8 cellular contexts compared by ENCODE assay signal in the genomic region with DNA sequence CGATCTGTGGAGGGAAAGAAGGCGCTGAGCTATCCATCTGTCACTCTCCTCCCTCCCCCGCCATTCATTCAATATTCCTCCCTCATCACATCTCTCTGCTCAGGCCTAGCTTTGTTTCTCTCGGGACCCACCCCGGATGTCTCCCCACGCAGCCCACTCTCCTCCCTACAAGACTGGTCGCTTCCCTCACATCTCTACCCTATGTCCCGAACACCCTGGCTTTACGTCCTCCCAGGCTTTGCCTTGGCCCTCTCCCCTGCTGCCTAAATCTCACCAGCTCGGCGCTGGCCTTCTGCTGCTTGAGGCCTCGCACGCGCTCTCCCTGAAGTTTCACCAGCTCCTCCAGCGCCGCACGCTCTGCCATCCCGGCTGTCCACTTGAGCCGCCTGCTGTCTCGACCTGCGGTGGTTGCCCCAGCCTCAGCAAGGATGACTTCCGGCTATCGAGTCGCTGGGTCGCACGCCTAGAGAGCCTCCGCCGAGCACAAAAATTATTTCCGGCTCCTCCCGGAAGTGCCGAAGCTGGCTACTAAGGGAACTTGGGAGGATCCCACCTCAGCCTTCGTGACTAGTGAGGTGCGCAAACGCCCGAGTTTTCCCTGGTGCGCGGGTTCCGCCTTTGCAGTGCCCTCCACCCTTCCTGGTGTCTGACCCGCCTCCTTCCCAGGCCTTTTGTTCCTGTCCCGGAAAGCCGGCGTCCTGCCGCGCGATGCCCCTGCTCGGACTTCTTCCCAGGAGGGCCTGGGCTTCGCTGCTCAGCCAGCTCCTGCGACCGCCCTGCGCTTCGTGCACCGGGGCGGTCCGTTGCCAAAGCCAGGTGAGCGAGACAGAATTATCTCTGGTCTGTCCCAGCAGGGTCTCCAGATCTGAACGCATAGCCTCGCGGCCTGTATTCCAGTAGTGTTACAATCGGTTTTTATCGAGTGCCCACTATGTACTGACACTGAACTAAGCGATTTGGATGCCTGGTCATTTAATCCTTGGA. TPM values are rescaled to one million over a fixed set of nuclear protein-coding genes. Genes with fewer than 3 reads are reported as not detected.
DNase-seq lines count a peak whose midpoint lies in the region; ATAC-seq and TF ChIP-seq lines count a peak whose summit lies in the region.

A gene with protein sequence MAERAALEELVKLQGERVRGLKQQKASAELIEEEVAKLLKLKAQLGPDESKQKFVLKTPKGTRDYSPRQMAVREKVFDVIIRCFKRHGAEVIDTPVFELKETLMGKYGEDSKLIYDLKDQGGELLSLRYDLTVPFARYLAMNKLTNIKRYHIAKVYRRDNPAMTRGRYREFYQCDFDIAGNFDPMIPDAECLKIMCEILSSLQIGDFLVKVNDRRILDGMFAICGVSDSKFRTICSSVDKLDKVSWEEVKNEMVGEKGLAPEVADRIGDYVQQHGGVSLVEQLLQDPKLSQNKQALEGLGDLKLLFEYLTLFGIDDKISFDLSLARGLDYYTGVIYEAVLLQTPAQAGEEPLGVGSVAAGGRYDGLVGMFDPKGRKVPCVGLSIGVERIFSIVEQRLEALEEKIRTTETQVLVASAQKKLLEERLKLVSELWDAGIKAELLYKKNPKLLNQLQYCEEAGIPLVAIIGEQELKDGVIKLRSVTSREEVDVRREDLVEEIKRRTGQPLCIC (minus strand): TSS at position 430 of the 984 bp plus-strand sequence. CDS start 66 bp downstream, at position 364.
A gene with protein sequence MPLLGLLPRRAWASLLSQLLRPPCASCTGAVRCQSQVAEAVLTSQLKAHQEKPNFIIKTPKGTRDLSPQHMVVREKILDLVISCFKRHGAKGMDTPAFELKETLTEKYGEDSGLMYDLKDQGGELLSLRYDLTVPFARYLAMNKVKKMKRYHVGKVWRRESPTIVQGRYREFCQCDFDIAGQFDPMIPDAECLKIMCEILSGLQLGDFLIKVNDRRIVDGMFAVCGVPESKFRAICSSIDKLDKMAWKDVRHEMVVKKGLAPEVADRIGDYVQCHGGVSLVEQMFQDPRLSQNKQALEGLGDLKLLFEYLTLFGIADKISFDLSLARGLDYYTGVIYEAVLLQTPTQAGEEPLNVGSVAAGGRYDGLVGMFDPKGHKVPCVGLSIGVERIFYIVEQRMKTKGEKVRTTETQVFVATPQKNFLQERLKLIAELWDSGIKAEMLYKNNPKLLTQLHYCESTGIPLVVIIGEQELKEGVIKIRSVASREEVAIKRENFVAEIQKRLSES (plus strand): TSS at position 515 of the 984 bp plus-strand sequence. CDS start 194 bp downstream, at position 709.

- POLR2A ChIA-PET in AG04449 (lab: Yijun Ruan, JAX) (interaction anchor here (0.5 to 1.9 kb wide), 11 partner anchors 9 to 1250 kb away, joined by 3 to 19 read pairs (median 4); a partner anchor contains a TSS), activated B cell treated with CpG ODN at 0.5 μM for 24 hours (lab: Charles Lee) (interaction anchor here (0.6 to 3.0 kb wide), 15 partner anchors 9 to 290 kb away, joined by 3 to 32 read pairs (median 6); a partner anchor contains a TSS)

- peaks cover 31% of the 10 kb centered on the region for H3K4me1 Mint-ChIP-seq in activated B cell treated with CpG ODN at 0.5 μM for 24 hours
- peaks cover 42 to 60% of the 10 kb centered on the region in 2 donors for H3K4me1 Mint-ChIP-seq in immature natural killer cell

- intact Hi-C loops in activated B cell treated with CpG ODN at 0.5 μM for 24 hours (cut with micrococcal nuclease): loop anchor here (1.0 kb wide), 7 partner anchors 9 to 290 kb away; a partner anchor contains a TSS

- H3K4me3 ChIP-seq in AG04449 (ENCODE audit: low read depth, low read length): peak within 1 kb of the TSS; percentile 87

- peak; percentile 54 for DNase-seq in AG04449 (ENCODE audit: low read depth, low spot score)
- peak; percentile 94 for DNase-seq in NCI-H2227 (lab: John Stamatoyannopoulos, UW; ENCODE audit: unreplicated experiment)
- DNase-seq in activated B cell treated with CpG ODN at 0.5 μM for 24 hours: peak; percentile 70
- peak; percentile 13 to 95 (median 85) for DNase-seq in caudate nucleus (lab: John Stamatoyannopoulos, UW)
- DNase-seq in immature natural killer cell: peak; percentile 81 to 86 (median 84)
- peak; percentile 72 for DNase-seq in smooth muscle cell of the brain vasculature (ENCODE audit: low read depth, low spot score)

- CTCF ChIA-PET in AG04449 (lab: Yijun Ruan, JAX): interaction anchor here (0.8 to 2.5 kb wide), 5 partner anchors 9 to 1270 kb away, joined by 3 to 6 read pairs (median 4); a partner anchor contains a TSS
- CTCF ChIA-PET in activated B cell treated with CpG ODN at 0.5 μM for 24 hours (lab: Charles Lee): interaction anchor here (1.0 to 1.2 kb wide), 2 partner anchors 9 to 43 kb away, joined by 3 to 5 read pairs; a partner anchor contains a TSS

- peak; percentile 5 for TF ChIP-seq CTCF in AG04449 (IDR thresholded peaks at IDR 0.05; ENCODE audit: insufficient read depth, low read length, missing control alignments)
- TF ChIP-seq CTCF in activated B cell treated with CpG ODN at 0.5 μM for 24 hours (IDR thresholded peaks at IDR 0.05): no peak

- peak within 1 kb of the TSS; percentile 100 for H3K4me3 Mint-ChIP-seq in activated B cell treated with CpG ODN at 0.5 μM for 24 hours
- peak within 1 kb of the TSS; percentile 91 to 100 (median 99) for H3K4me3 Mint-ChIP-seq in immature natural killer cell

- H3K9me3 Mint-ChIP-seq in activated B cell treated with CpG ODN at 0.5 μM for 24 hours (no peaks in the 10 kb centered on the region), immature natural killer cell (no peaks in the 10 kb centered on the region)

- ATAC-seq in GM18873 (IDR thresholded peaks at IDR 0.05; ENCODE audit: low FRiP score, unreplicated experiment) (peak; percentile 93), HG03139 (IDR thresholded peaks at IDR 0.05; ENCODE audit: unreplicated experiment) (peak; percentile 97), activated B cell treated with CpG ODN at 0.5 μM for 24 hours (ENCODE audit: low read depth) (peak; percentile 95)

- H3K27ac Mint-ChIP-seq in activated B cell treated with CpG ODN at 0.5 μM for 24 hours (peak within 1 kb of the TSS; percentile 97), immature natural killer cell (peak within 1 kb of the TSS; percentile 88 to 100 (median 98))

- H3K27ac ChIP-seq in caudate nucleus (ENCODE audit: low read depth, low read length): peak within 1 kb of the TSS; percentile 82

- H3K36me3 Mint-ChIP-seq in activated B cell treated with CpG ODN at 0.5 μM for 24 hours (ENCODE audit: low read depth) (peaks cover 57% of the 10 kb centered on the region), immature natural killer cell (peaks cover 11 to 19% (median 12%) of the 10 kb centered on the region in 3 donors)

- H3K27me3 Mint-ChIP-seq in activated B cell treated with CpG ODN at 0.5 μM for 24 hours (no peaks in the 10 kb centered on the region), immature natural killer cell (ENCODE audit: low read depth in 3 of 3) (peaks cover 1 to 2% (median 2%) of the 10 kb centered on the region in 3 donors)

RNA-seq across cellular contexts. Expression of the first gene that starts in this region (rescaled TPM):
- total RNA-seq in activated B cell treated with CpG ODN at 0.5 μM for 24 hours: 78.2 and 84.0 TPM in 2 replicates
- 10 to 100 TPM; 52.0 to 90.7 (median 79.5) TPM for polyA plus RNA-seq in immature natural killer cell

RNA-seq across cellular contexts. Expression of the second gene that starts in this region (rescaled TPM):
- total RNA-seq in activated B cell treated with CpG ODN at 0.5 μM for 24 hours: 45.7 and 48.5 TPM in 2 replicates
- polyA plus RNA-seq in immature natural killer cell: 10 to 100 TPM; 13.2 to 37.7 (median 27.0) TPM

Comparison
In these comparisons a context has a peak if more than half of its experiments do, and no peak if none do; other contexts are left out.
1. Peak in every context shown above with its lines: DNase-seq, ATAC-seq, H3K4me3 ChIP-seq and H3K27ac ChIP-seq.